ENCODE assay signal across 9 cellular contexts in the genomic region with DNA sequence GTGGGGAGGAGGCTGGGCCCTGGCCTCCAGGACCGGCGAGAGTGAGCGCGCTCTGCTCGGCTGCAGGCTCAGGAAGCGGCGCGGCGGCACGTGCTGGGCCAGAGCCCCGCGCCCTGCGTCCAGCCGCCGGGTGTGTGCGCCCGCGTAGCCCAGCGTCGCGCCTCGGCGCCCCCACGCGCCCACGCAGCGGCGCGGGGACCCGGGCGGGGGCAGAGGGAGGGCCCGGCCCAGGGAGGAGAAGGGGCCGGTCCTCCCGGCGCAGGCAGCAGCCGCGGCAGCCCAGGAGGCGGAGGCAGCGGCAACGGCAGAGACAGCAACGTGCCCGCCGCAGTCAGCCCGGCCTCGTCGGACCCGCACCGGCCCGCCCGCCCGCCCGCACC. TPM values are rescaled to one million over a fixed set of nuclear protein-coding genes. Genes with fewer than 3 reads are reported as not detected.
A peak's percentile ranks its signal among the peaks of the same experiment; 100 is the strongest.
DNase-seq lines count a peak whose midpoint lies in the region; ATAC-seq and TF ChIP-seq lines count a peak whose summit lies in the region.
"Had no signal": no experiment of that assay in that cellular context is flagged by ENCODE, and none has a peak within 500 bp of the region (broad histone marks: within the 10 kb centered on the region; RNA-seq: fewer than 3 reads in every experiment).

A gene with protein sequence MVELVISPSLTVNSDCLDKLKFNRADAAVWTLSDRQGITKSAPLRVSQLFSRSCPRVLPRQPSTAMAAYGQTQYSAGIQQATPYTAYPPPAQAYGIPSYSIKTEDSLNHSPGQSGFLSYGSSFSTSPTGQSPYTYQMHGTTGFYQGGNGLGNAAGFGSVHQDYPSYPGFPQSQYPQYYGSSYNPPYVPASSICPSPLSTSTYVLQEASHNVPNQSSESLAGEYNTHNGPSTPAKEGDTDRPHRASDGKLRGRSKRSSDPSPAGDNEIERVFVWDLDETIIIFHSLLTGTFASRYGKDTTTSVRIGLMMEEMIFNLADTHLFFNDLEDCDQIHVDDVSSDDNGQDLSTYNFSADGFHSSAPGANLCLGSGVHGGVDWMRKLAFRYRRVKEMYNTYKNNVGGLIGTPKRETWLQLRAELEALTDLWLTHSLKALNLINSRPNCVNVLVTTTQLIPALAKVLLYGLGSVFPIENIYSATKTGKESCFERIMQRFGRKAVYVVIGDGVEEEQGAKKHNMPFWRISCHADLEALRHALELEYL (plus strand): TSS at position 265 of the 380 bp plus-strand sequence. CDS start 95,168 bp downstream, outside the sequence.

- H3K4me1 Mint-ChIP-seq in activated naive CD4-positive, alpha-beta T cell treated with anti-CD3 and anti-CD28 coated beads, Interleukin-2, amount 10 ng/mL, durations not matched to agents 7 days and 5 days = peaks cover 2% of the 10 kb centered on the region

- no peaks in the 10 kb centered on the region for H3K4me1 ChIP-seq in osteoblast (ENCODE audit: insufficient read depth, low read length)

- no peaks in the 10 kb centered on the region for H3K36me3 ChIP-seq in osteoblast (ENCODE audit: insufficient read depth, low read length)

- peaks cover 27% of the 10 kb centered on the region for H3K27me3 ChIP-seq in osteoblast (ENCODE audit: insufficient read depth, low read length)

- H3K9me3 ChIP-seq in osteoblast (ENCODE audit: low read depth, low read length) = peaks cover 2% of the 10 kb centered on the region

- CTCF ChIA-PET in activated naive CD4-positive, alpha-beta T cell treated with anti-CD3 and anti-CD28 coated beads, Interleukin-2, amount 10 ng/mL, durations not matched to agents 7 days and 5 days (lab: Charles Lee) = no interaction called here

- H3K27ac Mint-ChIP-seq in activated naive CD4-positive, alpha-beta T cell treated with anti-CD3 and anti-CD28 coated beads, Interleukin-2, amount 10 ng/mL, durations not matched to agents 7 days and 5 days = no peak within 1 kb of the TSS

- H3K4me3 ChIP-seq in fibroblast of villous mesenchyme (ENCODE audit: low read depth, low read length) (peak within 1 kb of the TSS; percentile 39), osteoblast (ENCODE audit: insufficient read depth, low read length) (peak within 1 kb of the TSS; percentile 72)

- H3K36me3 Mint-ChIP-seq in activated naive CD4-positive, alpha-beta T cell treated with anti-CD3 and anti-CD28 coated beads, Interleukin-2, amount 10 ng/mL, durations not matched to agents 7 days and 5 days = no peaks in the 10 kb centered on the region

- H3K4me3 Mint-ChIP-seq in activated naive CD4-positive, alpha-beta T cell treated with anti-CD3 and anti-CD28 coated beads, Interleukin-2, amount 10 ng/mL, durations not matched to agents 7 days and 5 days = no peak within 1 kb of the TSS

- DNase-seq in COLO668 (lab: John Stamatoyannopoulos, UW; ENCODE audit: unreplicated experiment) (peak; percentile 48), NCI-H2171 (lab: John Stamatoyannopoulos, UW) (peak; percentile 63), fibroblast of villous mesenchyme (ENCODE audit: low read depth) (no peak), osteoblast (ENCODE audit: insufficient read length, low spot score, missing footprints) (peak; percentile 85)
- DNase-seq in activated naive CD4-positive, alpha-beta T cell treated with anti-CD3 and anti-CD28 coated beads, Interleukin-2, amount 10 ng/mL, durations not matched to agents 7 days and 5 days = no peak
- DNase-seq: stimulated activated naive CD8-positive, alpha-beta T cell treated with anti-CD3 and anti-CD28 coated beads, Interleukin-15, Interleukin-2, amounts not matched to agents 100 U/mL and 50 U/mL, for 24 hours had no signal

- H3K79me2 ChIP-seq in osteoblast (ENCODE audit: insufficient read depth, low read length) = peaks cover 6% of the 10 kb centered on the region

- H2AFZ ChIP-seq in osteoblast (ENCODE audit: low read length) = peak within 1 kb of the TSS; percentile 71

- no peak for TF ChIP-seq CTCF in fibroblast of villous mesenchyme (IDR thresholded peaks at IDR 0.05; ENCODE audit: insufficient read depth, low read depth, low read length)
- no peak for TF ChIP-seq CTCF in osteoblast (IDR thresholded peaks at IDR 0.05; ENCODE audit: extremely low read depth, low read depth, low read length)

- H3K27me3 Mint-ChIP-seq in activated naive CD4-positive, alpha-beta T cell treated with anti-CD3 and anti-CD28 coated beads, Interleukin-2, amount 10 ng/mL, durations not matched to agents 7 days and 5 days = peaks cover 77% of the 10 kb centered on the region

- H4K20me1 ChIP-seq in osteoblast (ENCODE audit: insufficient read depth, low read length) = no peaks in the 10 kb centered on the region

- H3K9me3 Mint-ChIP-seq in activated naive CD4-positive, alpha-beta T cell treated with anti-CD3 and anti-CD28 coated beads, Interleukin-2, amount 10 ng/mL, durations not matched to agents 7 days and 5 days = no peaks in the 10 kb centered on the region

- peak within 1 kb of the TSS; percentile 81 for H3K4me2 ChIP-seq in osteoblast (ENCODE audit: insufficient read depth, low read length)

- H3K27ac ChIP-seq in osteoblast (ENCODE audit: low read depth, low read length) = no peak within 1 kb of the TSS

- no peak for ATAC-seq in GM21423 (IDR thresholded peaks at IDR 0.05; ENCODE audit: unreplicated experiment)
- ATAC-seq in HG03045 (IDR thresholded peaks at IDR 0.05; ENCODE audit: unreplicated experiment) = no peak
- ATAC-seq in GM19035 (IDR thresholded peaks at IDR 0.05; ENCODE audit: unreplicated experiment) = no peak
- ATAC-seq: stimulated activated naive CD8-positive, alpha-beta T cell treated with anti-CD3 and anti-CD28 coated beads, Interleukin-15, Interleukin-2, amounts not matched to agents 100 U/mL and 50 U/mL, for 24 hours had no signal

RNA-seq across cellular contexts. Expression of the gene that starts here (rescaled TPM):
- total RNA-seq in fibroblast of villous mesenchyme = not detected in 2 replicates
- total RNA-seq in osteoblast = 17.7 and 19.2 TPM in 2 replicates

Comparison
In these comparisons a context has a peak if more than half of its experiments do, and no peak if none do; other contexts are left out.
1. RNA of the gene that starts here (total RNA-seq): 17.7 to 19.2 TPM in osteoblast; not detected in fibroblast of villous mesenchyme; every median in the first group is over 10 times any median in the second.
2. DNase-seq: peak in COLO668 (single experiment), NCI-H2171 (single experiment) and osteoblast (single experiment); none in fibroblast of villous mesenchyme (single experiment) and activated naive CD4-positive, alpha-beta T cell treated with anti-CD3 and anti-CD28 coated beads, Interleukin-2, amount 10 ng/mL, durations not matched to agents 7 days and 5 days (single experiment).